ENCODE assay signal across 11 cellular contexts in the genomic region with DNA sequence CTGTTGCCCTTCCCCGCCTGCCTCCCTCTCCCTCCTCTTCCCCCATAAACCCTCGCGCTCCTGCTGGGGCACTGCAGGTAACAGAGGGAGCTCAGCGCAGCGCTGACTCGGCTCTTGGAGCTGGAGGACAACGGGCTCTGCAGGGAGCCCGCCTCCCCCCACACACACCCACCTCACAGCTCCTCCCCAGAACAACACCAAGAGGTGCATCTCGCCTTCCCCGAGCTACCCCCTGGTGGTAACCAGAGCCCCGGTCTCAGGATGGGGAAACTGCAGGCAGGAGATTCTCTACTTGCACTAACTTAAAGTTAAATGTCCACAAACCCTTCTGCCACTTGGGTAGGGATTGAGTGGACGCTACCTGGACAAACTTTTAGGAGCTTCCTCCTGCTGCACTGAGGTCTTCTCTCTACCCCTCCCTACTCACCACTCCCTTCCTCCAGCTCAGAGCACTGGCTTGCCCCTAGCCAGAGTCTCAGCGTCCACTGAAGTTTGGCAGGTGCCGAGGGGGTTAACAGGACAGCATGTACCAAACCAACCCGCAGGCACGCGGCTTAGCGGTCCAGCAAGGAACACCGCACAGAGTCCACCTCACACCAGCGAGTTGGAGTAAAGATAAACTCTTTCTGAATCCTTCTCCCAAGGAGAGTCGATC. TPM values are rescaled to one million over a fixed set of nuclear protein-coding genes. Genes with fewer than 3 reads are reported as not detected.
DNase-seq lines count a peak whose midpoint lies in the region; ATAC-seq and TF ChIP-seq lines count a peak whose summit lies in the region.
"Had no signal": no experiment of that assay in that cellular context is flagged by ENCODE, and none has a peak within 500 bp of the region (broad histone marks: within the 10 kb centered on the region; RNA-seq: fewer than 3 reads in every experiment).

No MANE protein-coding gene starts in this region.

- intact Hi-C loops in CD8-positive, alpha-beta T cell (cut with DNase I, micrococcal nuclease), result no loop called here

- H3K79me2 ChIP-seq in GM23338 (replicated peaks; ENCODE audit: insufficient read depth), result no peaks in the 10 kb centered on the region

- H3K4me1 Mint-ChIP-seq in CD8-positive, alpha-beta T cell (ENCODE audit: low read depth), result peaks cover 17% of the 10 kb centered on the region
- H3K4me1 Mint-ChIP-seq in GM23338, result peaks cover 46% of the 10 kb centered on the region

- no peak overlapping the region for H3K4me3 ChIP-seq in CD8-positive, alpha-beta T cell (ENCODE audit: low read depth, low read length)
- H3K4me3 ChIP-seq in GM23338, result peak overlapping the region; percentile 94
- no peak overlapping the region for H3K4me3 ChIP-seq in WERI-Rb-1 (ENCODE audit: low read depth, low read length)
- H3K4me3 ChIP-seq: Peyer's patch had no signal

- no peak overlapping the region for H3K27ac ChIP-seq in CD8-positive, alpha-beta T cell (ENCODE audit: low read depth, low read length)
- H3K27ac ChIP-seq in GM23338 (ENCODE audit: low read depth) (no peak overlapping the region), WERI-Rb-1 (no peak overlapping the region)
- H3K27ac ChIP-seq: Peyer's patch had no signal

- no peaks in the 10 kb centered on the region for H3K9me2 ChIP-seq in GM23338 (ENCODE audit: insufficient read depth)

- no peaks in the 10 kb centered on the region for H4K20me1 ChIP-seq in GM23338 (replicated peaks; ENCODE audit: insufficient read depth)

- CTCF ChIA-PET in CD8-positive, alpha-beta T cell (lab: Charles Lee), result interaction anchor here (1.1 to 4.6 kb wide), 8 partner anchors 10 to 349 kb away, joined by 3 to 57 read pairs (median 6); no protein-coding TSS in a partner anchor

- H3K9me3 ChIP-seq in CD8-positive, alpha-beta T cell (ENCODE audit: low read length), result no peaks in the 10 kb centered on the region
- H3K9me3 ChIP-seq in WERI-Rb-1 (ENCODE audit: severe bottlenecking), result no peaks in the 10 kb centered on the region
- H3K9me3 ChIP-seq: Peyer's patch had no signal

- no peaks in the 10 kb centered on the region for H3K36me3 ChIP-seq in CD8-positive, alpha-beta T cell (ENCODE audit: insufficient read depth, low read length)
- H3K36me3 ChIP-seq in GM23338 (ENCODE audit: insufficient read depth), result no peaks in the 10 kb centered on the region
- no peaks in the 10 kb centered on the region for H3K36me3 ChIP-seq in WERI-Rb-1
- H3K36me3 ChIP-seq: Peyer's patch had no signal

- H3K36me3 Mint-ChIP-seq in CD8-positive, alpha-beta T cell, result no peaks in the 10 kb centered on the region
- H3K36me3 Mint-ChIP-seq in GM23338 (ENCODE audit: low read depth), result no peaks in the 10 kb centered on the region

- H3F3A ChIP-seq in GM23338 (replicated peaks; ENCODE audit: low read depth), result 0 out of 2 replicates have a peak, but pooled peaks cover 3% of the 10 kb centered on the region

- no peaks in the 10 kb centered on the region for H3K9me3 Mint-ChIP-seq in CD8-positive, alpha-beta T cell
- no peaks in the 10 kb centered on the region for H3K9me3 Mint-ChIP-seq in GM23338

- H2AFZ ChIP-seq in GM23338, result peak overlapping the region; percentile 86

- H3K4me3 Mint-ChIP-seq in CD8-positive, alpha-beta T cell, result no peak overlapping the region
- peak overlapping the region; percentile 63 for H3K4me3 Mint-ChIP-seq in GM23338

- no peak for TF ChIP-seq CTCF in CD8-positive, alpha-beta T cell (IDR thresholded peaks at IDR 0.05)
- TF ChIP-seq CTCF in GM23338 (conservative IDR thresholded peaks at IDR 0.05; ENCODE audit: low read depth in 2 of 2) (no peak; a peak in 1 of 4 replicates), WERI-Rb-1 (IDR thresholded peaks at IDR 0.05; ENCODE audit: low read depth, low read length) (no peak)

- peaks cover 39% of the 10 kb centered on the region for H3K27me3 ChIP-seq in CD8-positive, alpha-beta T cell (ENCODE audit: insufficient read depth, low read length)
- peaks cover 81% of the 10 kb centered on the region for H3K27me3 ChIP-seq in GM23338 (ENCODE audit: insufficient read depth)
- H3K27me3 ChIP-seq in WERI-Rb-1 (ENCODE audit: insufficient read depth, low read depth, severe bottlenecking), result no peaks in the 10 kb centered on the region

- peak overlapping the region; percentile 98 for H3K4me2 ChIP-seq in GM23338

- peaks cover 52% of the 10 kb centered on the region for H3K27me3 Mint-ChIP-seq in CD8-positive, alpha-beta T cell (ENCODE audit: low read depth)
- H3K27me3 Mint-ChIP-seq in GM23338 (ENCODE audit: insufficient read depth, low read depth, poor library complexity), result peaks cover 61% of the 10 kb centered on the region

- DNase-seq in CD8-positive, alpha-beta T cell, result peak in 3 of 7 experiments; percentile 23 to 60 (median 39)
- peak; percentile 74 for DNase-seq in GM23338 (ENCODE audit: low spot score)
- peak; percentile 68 for DNase-seq in WERI-Rb-1
- peak; percentile 64 for DNase-seq in iPS-NIHi7 (ENCODE audit: extremely low spot score)
- no peak for DNase-seq in COLO829 (ENCODE audit: low spot score)
- DNase-seq: IMR-90, Peyer's patch had no signal

- POLR2A ChIA-PET in CD8-positive, alpha-beta T cell (lab: Charles Lee), result interaction anchor here (1.1 kb wide), 1 partner anchor 10 kb away, joined by 4 read pairs; no protein-coding TSS in a partner anchor

- peaks cover 13% of the 10 kb centered on the region for H3K4me1 ChIP-seq in CD8-positive, alpha-beta T cell (ENCODE audit: insufficient read depth, low read length)
- H3K4me1 ChIP-seq in GM23338 (ENCODE audit: insufficient read depth), result peaks cover 51% of the 10 kb centered on the region

- H3K27ac Mint-ChIP-seq in CD8-positive, alpha-beta T cell, result no peak overlapping the region
- H3K27ac Mint-ChIP-seq in GM23338, result no peak overlapping the region

- peak; percentile 83 for ATAC-seq in CD8-positive, alpha-beta T cell
- ATAC-seq in GM23338 (peak; percentile 27), GM18519 (IDR thresholded peaks at IDR 0.05; ENCODE audit: low FRiP score, unreplicated experiment) (no peak), HG02938 (IDR thresholded peaks at IDR 0.05; ENCODE audit: unreplicated experiment) (no peak), HG02973 (IDR thresholded peaks at IDR 0.05; ENCODE audit: unreplicated experiment) (no peak)

TF ChIP-seq in GM23338, 12 proteins besides CTCF, POLR2A, EP300 and RAD21:
- TF ChIP-seq EZH2 (IDR thresholded peaks at IDR 0.05; ENCODE audit: low read depth, unreplicated experiment) (peak; percentile 28), ZNF114 (CRISPR knock-in tag; IDR thresholded peaks at IDR 0.05) (no peak)

RNA-seq across cellular contexts. Expression of a gene that starts 4.0 kb away (rescaled TPM):
- not detected for total RNA-seq in CD8-positive, alpha-beta T cell
- 1.7 and 3.0 TPM in 2 replicates for total RNA-seq in GM23338 (2014; rRNA removed; shearing (Covaris generic))
- polyA plus RNA-seq in GM23338 (2016; fragmentation: Nextera tagmentation; extraction: Ambion mirVana), result 0.16 and 0.45 TPM in 2 replicates
- total RNA-seq: lung microvascular endothelial cell had no signal

RNA-seq across cellular contexts. Expression of a gene that starts 19.8 kb away (rescaled TPM):
- not detected for total RNA-seq in CD8-positive, alpha-beta T cell
- 0.03 and 0.04 TPM in 2 replicates for total RNA-seq in GM23338 (2014; rRNA removed; shearing (Covaris generic))
- 0.09 TPM in 1 of 2 replicates, not detected in the other for polyA plus RNA-seq in GM23338 (2016; fragmentation: Nextera tagmentation; extraction: Ambion mirVana)
- total RNA-seq: lung microvascular endothelial cell had no signal

Comparison
In these comparisons a context has a peak if more than half of its experiments do, and no peak if none do; other contexts are left out.
1. ATAC-seq: peak in CD8-positive, alpha-beta T cell (single experiment) and GM23338 (single experiment); none in GM18519 (single experiment), HG02938 (single experiment) and HG02973 (single experiment).